ENCODE assay signal across 9 cellular contexts in the genomic region with DNA sequence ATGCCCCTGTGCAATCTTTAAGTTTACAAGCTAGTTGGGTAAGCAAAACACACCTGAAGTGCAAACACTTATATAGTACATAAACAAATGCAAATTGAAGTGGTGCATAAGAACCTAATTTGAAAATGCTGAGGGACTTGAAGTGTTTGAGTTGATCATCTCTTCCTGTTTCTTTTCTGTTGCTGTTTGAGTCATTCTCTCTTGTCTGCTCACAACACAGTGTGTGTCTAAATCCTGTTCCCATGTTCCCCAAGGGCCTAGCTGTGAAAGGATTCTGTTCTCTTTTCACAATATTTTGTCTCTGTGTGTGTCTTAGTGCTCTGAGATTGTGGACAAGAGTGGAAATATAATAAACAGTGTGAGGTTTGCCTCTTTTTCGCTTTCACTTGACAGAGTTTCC. TPM values are rescaled to one million over a fixed set of nuclear protein-coding genes. Genes with fewer than 3 reads are reported as not detected.
A peak's percentile ranks its signal among the peaks of the same experiment; 100 is the strongest.
DNase-seq lines count a peak whose midpoint lies in the region; ATAC-seq lines count a peak whose summit lies in the region.
"Had no signal": no experiment of that assay in that cellular context is flagged by ENCODE, and none has a peak within 500 bp of the region (broad histone marks: within the 10 kb centered on the region; RNA-seq: fewer than 3 reads in every experiment).

No MANE protein-coding gene starts in this region.

- H3K27me3 Mint-ChIP-seq in central memory CD8-positive, alpha-beta T cell = no peaks in the 10 kb centered on the region

- no peak overlapping the region for H3K4me3 Mint-ChIP-seq in central memory CD8-positive, alpha-beta T cell

- H3K9me3 Mint-ChIP-seq in central memory CD8-positive, alpha-beta T cell = no peaks in the 10 kb centered on the region

- peaks cover 29% of the 10 kb centered on the region for H3K36me3 Mint-ChIP-seq in central memory CD8-positive, alpha-beta T cell (ENCODE audit: insufficient read depth)

- DNase-seq in COLO829 (ENCODE audit: low spot score) (peak; percentile 38), dermis blood vessel endothelial cell (no peak), amygdala (lab: John Stamatoyannopoulos, UW) (no peak)
- DNase-seq in central memory CD8-positive, alpha-beta T cell (ENCODE audit: low spot score in 2 of 2) = no peak
- DNase-seq in stimulated activated naive CD4-positive, alpha-beta T cell treated with Interleukin-2 at 50 U/mL for 16 hours (lab: John Stamatoyannopoulos, UW) = no peak
- DNase-seq in activated naive CD4-positive, alpha-beta T cell treated with anti-CD3 and anti-CD28 coated beads, Interleukin-2, amount 50 U/mL, for 16 hours = no peak

- H3K27ac Mint-ChIP-seq in central memory CD8-positive, alpha-beta T cell (ENCODE audit: low read depth) = no peak overlapping the region

- ATAC-seq in GM19397 (IDR thresholded peaks at IDR 0.05; ENCODE audit: unreplicated experiment) (peak; percentile 66), HG03139 (IDR thresholded peaks at IDR 0.05; ENCODE audit: unreplicated experiment) (peak; percentile 56)
- ATAC-seq in central memory CD8-positive, alpha-beta T cell (replicated peaks; ENCODE audit: extremely low read depth, poor library complexity, severe bottlenecking) = peak; percentile 14

- peaks cover 39% of the 10 kb centered on the region for H3K4me1 Mint-ChIP-seq in central memory CD8-positive, alpha-beta T cell

RNA-seq across cellular contexts. Expression of a gene that starts 6.1 kb away (rescaled TPM):
- not detected in 2 replicates for total RNA-seq in dermis blood vessel endothelial cell
- total RNA-seq: fibroblast of villous mesenchyme had no signal

RNA-seq across cellular contexts. Expression of a gene that starts 47.1 kb away (rescaled TPM):
- total RNA-seq in dermis blood vessel endothelial cell = not detected in 2 replicates
- total RNA-seq: fibroblast of villous mesenchyme had no signal

Comparison
In these comparisons a context has a peak if more than half of its experiments do, and no peak if none do; other contexts are left out.
1. ATAC-seq: peak in every context shown above with its lines; median percentile 66 in GM19397; 56 in HG03139; 14 in central memory CD8-positive, alpha-beta T cell.